9 cellular contexts compared by ENCODE assay signal in the genomic region with DNA sequence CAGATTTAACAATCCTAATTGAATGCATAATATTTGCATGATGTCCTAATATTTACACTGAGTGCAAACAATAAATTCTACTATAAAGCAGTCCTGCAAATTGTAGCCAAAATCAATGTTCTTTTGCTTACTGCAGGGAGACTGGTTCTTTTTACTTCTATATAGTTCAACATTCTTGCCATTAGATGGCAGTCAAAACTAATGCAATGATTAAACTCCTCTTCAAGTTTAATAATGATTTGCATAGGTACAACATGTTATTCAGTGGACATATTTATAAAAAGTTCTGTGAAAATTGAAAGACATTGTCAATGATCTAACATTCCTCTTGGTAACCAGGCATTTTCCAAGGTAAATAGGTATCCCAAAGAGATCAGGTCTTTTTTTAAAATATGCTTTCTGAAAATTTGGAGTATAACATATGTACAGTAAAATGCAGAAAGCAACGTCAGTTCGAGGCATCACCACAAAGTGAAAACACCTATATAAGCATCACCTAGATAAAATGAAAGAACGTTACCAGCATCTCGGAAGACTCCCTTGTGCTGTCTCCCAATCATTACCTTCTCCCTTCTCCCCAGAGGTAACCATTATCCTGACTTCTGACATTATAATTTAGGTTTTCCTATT. TPM values are rescaled to one million over a fixed set of nuclear protein-coding genes. Genes with fewer than 3 reads are reported as not detected.
DNase-seq lines count a peak whose midpoint lies in the region; ATAC-seq, FAIRE-seq and TF ChIP-seq lines count a peak whose summit lies in the region.
"Had no signal": no experiment of that assay in that cellular context is flagged by ENCODE, and none has a peak within 500 bp of the region (broad histone marks: within the 10 kb centered on the region; RNA-seq: fewer than 3 reads in every experiment).

No MANE protein-coding gene starts in this region.

- no peak for FAIRE-seq in urothelium cell line (lab: Jason Lieb, UNC)

- DNase-seq in Ammon's horn (ENCODE audit: low spot score) (peak; percentile 67), H7 (peak; percentile 44), NCI-H446 (lab: John Stamatoyannopoulos, UW) (peak; percentile 27 to 77), MCF 10A (ENCODE audit: unreplicated experiment) (peak; percentile 55), kidney tubule cell (ENCODE audit: low spot score) (peak; percentile 61), urothelium cell line (ENCODE audit: low spot score) (peak; percentile 41), omental fat pad (ENCODE audit: low spot score) (no peak)
- no peak for DNase-seq in activated effector memory CD4-positive, alpha-beta T cell treated with anti-CD3 and anti-CD28 coated beads, Interleukin-2, amount 50 U/mL, for 16 hours

- no peaks in the 10 kb centered on the region for H3K27me3 Mint-ChIP-seq in MCF 10A (ENCODE audit: insufficient read depth, unreplicated experiment)

- TF ChIP-seq CTCF in MCF 10A (IDR thresholded peaks at IDR 0.05; ENCODE audit: unreplicated experiment) (peak; percentile 45), omental fat pad (IDR thresholded peaks at IDR 0.05) (peak in 1 of 3 donors; percentile 3)

- H3K4me1 Mint-ChIP-seq in MCF 10A (ENCODE audit: insufficient read depth, unreplicated experiment), result peaks cover 6% of the 10 kb centered on the region

- H3K36me3 ChIP-seq in H7 (replicated peaks; ENCODE audit: control insufficient read depth, insufficient read depth, low read length), result no peaks in the 10 kb centered on the region; the same call in 1 of the 2 replicates

- H3K27me3 ChIP-seq in H7 (ENCODE audit: control insufficient read depth, insufficient read depth, low read length), result no peaks in the 10 kb centered on the region

- POLR2A ChIA-PET in MCF 10A (lab: Yijun Ruan, JAX), result interaction anchor here (0.7 to 1.0 kb wide), 2 partner anchors 9 to 380 kb away, joined by 3 read pairs; no protein-coding TSS in a partner anchor

- no peak overlapping the region for H3K4me3 ChIP-seq in H7 (ENCODE audit: insufficient read depth, low read depth, low read length)

- H3K36me3 Mint-ChIP-seq in MCF 10A (ENCODE audit: insufficient read depth, unreplicated experiment), result no peaks in the 10 kb centered on the region

- ATAC-seq in omental fat pad (ENCODE audit: low FRiP score), result no peak

- no peaks in the 10 kb centered on the region for H3K9me3 Mint-ChIP-seq in MCF 10A (ENCODE audit: unreplicated experiment)
- H3K9me3 Mint-ChIP-seq: stimulated activated naive CD8-positive, alpha-beta T cell treated with anti-CD3 and anti-CD28 coated beads, Interleukin-15, Interleukin-2, amounts not matched to agents 100 ng/mL and 50 ng/mL, for 24 hours had no signal

- no peak overlapping the region for H3K4me3 Mint-ChIP-seq in MCF 10A (ENCODE audit: unreplicated experiment)
- H3K4me3 Mint-ChIP-seq: stimulated activated naive CD8-positive, alpha-beta T cell treated with anti-CD3 and anti-CD28 coated beads, Interleukin-15, Interleukin-2, amounts not matched to agents 100 ng/mL and 50 ng/mL, for 24 hours had no signal

- intact Hi-C loops in MCF 10A (cut with micrococcal nuclease), result loop anchor here (1.0 kb wide), 3 partner anchors 191 to 412 kb away; no protein-coding TSS in a partner anchor

- no TSS peak for BruUV-seq in MCF 10A (replicated peaks; lab: Mats Ljungman, UMichigan)

- CTCF ChIA-PET in MCF 10A (lab: Yijun Ruan, JAX), result interaction anchor here (0.6 to 1.2 kb wide), 10 partner anchors 9 to 413 kb away, joined by 3 to 7 read pairs (median 3); no protein-coding TSS in a partner anchor

- H3K27ac Mint-ChIP-seq in MCF 10A (ENCODE audit: low read depth, unreplicated experiment), result no peak overlapping the region
- H3K27ac Mint-ChIP-seq: stimulated activated naive CD8-positive, alpha-beta T cell treated with anti-CD3 and anti-CD28 coated beads, Interleukin-15, Interleukin-2, amounts not matched to agents 100 ng/mL and 50 ng/mL, for 24 hours had no signal

RNA-seq across cellular contexts. Expression of a gene that starts 9.8 kb away (rescaled TPM):
- total RNA-seq in H7 (2014; rRNA removed; shearing (Covaris generic)), result 92.2 and 129 TPM in 2 replicates
- total RNA-seq in MCF 10A (2022) (30.7 and 31.8 TPM in 2 replicates), omental fat pad (10 to 100 TPM; 16.7 to 47.1 (median 27.7) TPM)

Comparison
In these comparisons a context has a peak if more than half of its experiments do, and no peak if none do; other contexts are left out.
1. DNase-seq: peak in Ammon's horn (single experiment), H7 (single experiment), NCI-H446 (2 of 2), MCF 10A (single experiment), kidney tubule cell (single experiment) and urothelium cell line (single experiment); none in activated effector memory CD4-positive, alpha-beta T cell treated with anti-CD3 and anti-CD28 coated beads, Interleukin-2, amount 50 U/mL, for 16 hours (single experiment) and omental fat pad (single experiment).